In the genomic region with DNA sequence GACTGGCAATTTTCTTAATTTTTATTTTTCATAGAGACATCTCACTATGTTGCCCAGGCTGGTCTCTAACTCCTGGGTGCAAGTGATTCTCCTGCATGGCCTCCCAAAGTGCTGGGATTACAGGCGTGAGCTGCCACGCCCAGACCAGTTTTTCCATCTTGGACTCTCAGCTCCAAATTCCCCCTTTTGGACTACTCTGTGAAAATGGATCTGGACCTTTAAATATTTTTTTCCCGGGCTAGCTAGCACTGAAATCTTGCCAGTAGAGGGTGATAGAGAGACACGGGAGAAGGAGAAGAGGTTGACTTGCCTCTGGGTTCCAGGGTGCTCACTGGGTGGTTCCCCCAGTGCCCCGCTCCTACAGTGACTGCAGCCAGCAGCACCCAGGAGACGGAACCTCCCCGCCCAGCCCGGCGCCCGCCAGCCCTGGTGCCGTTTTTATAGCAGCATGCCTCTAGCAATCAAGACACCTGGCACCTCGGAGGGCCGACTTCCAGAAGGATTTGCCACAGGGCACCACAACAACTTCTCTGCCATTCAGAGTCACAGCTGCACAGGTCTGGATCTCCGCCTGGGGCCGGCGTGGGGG, we compare ENCODE assay signal across 8 cellular contexts. TPM values are rescaled to one million over a fixed set of nuclear protein-coding genes. Genes with fewer than 3 reads are reported as not detected.
DNase-seq lines count a peak whose midpoint lies in the region; ATAC-seq, FAIRE-seq and TF ChIP-seq lines count a peak whose summit lies in the region.

No MANE protein-coding gene starts in this region.

- no peak for TF ChIP-seq POLR2A in esophagus muscularis mucosa (IDR thresholded peaks at IDR 0.05; ENCODE audit: low read depth)
- no peak for TF ChIP-seq POLR2A in thyroid gland (IDR thresholded peaks at IDR 0.05)

- peak; percentile 97 for ATAC-seq in GM19455 (IDR thresholded peaks at IDR 0.05; ENCODE audit: unreplicated experiment)
- peak; percentile 98 for ATAC-seq in HG03520 (IDR thresholded peaks at IDR 0.05; ENCODE audit: unreplicated experiment)
- ATAC-seq in naive thymus-derived CD4-positive, alpha-beta T cell: peak; percentile 98

- H3K27ac ChIP-seq in esophagus muscularis mucosa (replicated peaks in 1 of 4) (peak overlapping the region in 2 of 4 donors; percentile 20 to 31), thyroid gland (peak overlapping the region in 1 of 3 donors; percentile 26)
- no peak overlapping the region for H3K27ac ChIP-seq in naive thymus-derived CD4-positive, alpha-beta T cell (ENCODE audit: low read depth, low read length)

- intact Hi-C loops in activated CD4-positive, alpha-beta memory T cell treated with anti-CD3 and anti-CD28 coated beads for 36 hours (cut with micrococcal nuclease): loop anchor here (2.0 to 5.0 kb wide), 3 partner anchors 33 to 281 kb away; a partner anchor contains a TSS
- intact Hi-C loops in esophagus muscularis mucosa (cut with DNase I) (no loop called here), thyroid gland (cut with DNase I) (no loop called here)
- intact Hi-C loops in naive thymus-derived CD4-positive, alpha-beta T cell (cut with micrococcal nuclease): loop anchor here (1.0 kb wide), 2 partner anchors 10 to 65 kb away; no protein-coding TSS in a partner anchor

- peak overlapping the region; percentile 40 to 59 (median 44) for H3K4me3 ChIP-seq in esophagus muscularis mucosa
- no peak overlapping the region for H3K4me3 ChIP-seq in naive thymus-derived CD4-positive, alpha-beta T cell (ENCODE audit: low read length)
- H3K4me3 ChIP-seq in thyroid gland (replicated peaks in 1 of 3): no peak overlapping the region

- CTCF ChIA-PET in activated CD4-positive, alpha-beta memory T cell treated with anti-CD3 and anti-CD28 coated beads for 36 hours (lab: Charles Lee): interaction anchor here (0.6 to 1.6 kb wide), 20 partner anchors 9 to 1536 kb away, joined by 3 to 7 read pairs (median 3); no protein-coding TSS in a partner anchor
- CTCF ChIA-PET in naive thymus-derived CD4-positive, alpha-beta T cell (lab: Charles Lee): interaction anchor here (0.5 to 0.7 kb wide), 4 partner anchors 47 to 615 kb away, joined by 4 to 6 read pairs (median 4); no protein-coding TSS in a partner anchor

- peak; percentile 97 for TF ChIP-seq CTCF in D721Med (IDR thresholded peaks at IDR 0.05; ENCODE audit: insufficient read depth, missing control alignments)
- peak; percentile 73 to 94 (median 76) for TF ChIP-seq CTCF in esophagus muscularis mucosa (IDR thresholded peaks at IDR 0.05)
- TF ChIP-seq CTCF in thyroid gland (IDR thresholded peaks at IDR 0.05): peak; percentile 67 to 81 (median 76)

- peaks cover 9 to 13% (median 12%) of the 10 kb centered on the region in 4 donors for H3K4me1 ChIP-seq in esophagus muscularis mucosa
- H3K4me1 ChIP-seq in naive thymus-derived CD4-positive, alpha-beta T cell (ENCODE audit: control insufficient read depth in 2 of 2, insufficient read depth in 2 of 2, low read length in 2 of 2): no peaks in the 10 kb centered on the region
- peaks cover 0 to 11% of the 10 kb centered on the region in 2 donors for H3K4me1 ChIP-seq in thyroid gland

- POLR2A ChIA-PET in activated CD4-positive, alpha-beta memory T cell treated with anti-CD3 and anti-CD28 coated beads for 36 hours (lab: Charles Lee): no interaction called here
- POLR2A ChIA-PET in naive thymus-derived CD4-positive, alpha-beta T cell (lab: Charles Lee): no interaction called here

- H3K36me3 ChIP-seq in esophagus muscularis mucosa (no peaks in the 10 kb centered on the region), thyroid gland (no peaks in the 10 kb centered on the region)
- H3K36me3 ChIP-seq in naive thymus-derived CD4-positive, alpha-beta T cell (ENCODE audit: control insufficient read depth in 2 of 3, insufficient read depth in 3 of 3, low read length in 3 of 3): no peaks in the 10 kb centered on the region

- peak; percentile 94 for DNase-seq in D721Med (ENCODE audit: insufficient read length, low spot score)
- peak; percentile 26 for DNase-seq in NCI-H524 treated with DMSO at 0.1 percent for 48 hours (lab: John Stamatoyannopoulos, UW)
- peak; percentile 56 for DNase-seq in activated CD4-positive, alpha-beta memory T cell treated with anti-CD3 and anti-CD28 coated beads for 36 hours
- DNase-seq in esophagus muscularis mucosa (ENCODE audit: extremely low spot score): no peak
- DNase-seq in naive thymus-derived CD4-positive, alpha-beta T cell: peak; percentile 10 to 55 (median 42)
- peak; percentile 79 to 83 for DNase-seq in thyroid gland

- no peaks in the 10 kb centered on the region for H3K4me1 Mint-ChIP-seq in activated CD4-positive, alpha-beta memory T cell treated with anti-CD3 and anti-CD28 coated beads for 36 hours (ENCODE audit: low read depth)
- H3K4me1 Mint-ChIP-seq in naive thymus-derived CD4-positive, alpha-beta T cell: peaks cover 0 to 5% (median 0%) of the 10 kb centered on the region in 7 donors

- H3K27me3 Mint-ChIP-seq in activated CD4-positive, alpha-beta memory T cell treated with anti-CD3 and anti-CD28 coated beads for 36 hours: no peaks in the 10 kb centered on the region
- no peaks in the 10 kb centered on the region for H3K27me3 Mint-ChIP-seq in naive thymus-derived CD4-positive, alpha-beta T cell

- no peaks in the 10 kb centered on the region for H3K36me3 Mint-ChIP-seq in activated CD4-positive, alpha-beta memory T cell treated with anti-CD3 and anti-CD28 coated beads for 36 hours
- H3K36me3 Mint-ChIP-seq in naive thymus-derived CD4-positive, alpha-beta T cell: peaks cover 0 to 5% (median 0%) of the 10 kb centered on the region in 5 donors

- H3K27ac Mint-ChIP-seq in activated CD4-positive, alpha-beta memory T cell treated with anti-CD3 and anti-CD28 coated beads for 36 hours: no peak overlapping the region
- H3K27ac Mint-ChIP-seq in naive thymus-derived CD4-positive, alpha-beta T cell: no peak overlapping the region

- FAIRE-seq in D721Med (lab: Jason Lieb, UNC): no peak

- WGBS in esophagus muscularis mucosa: 10% methylated on average over 12 of the region's 16 CpGs
- WGBS in thyroid gland, 2 donors: 7 to 9% methylated on average over 10 to 16 of the region's 16 CpGs

- H3K27me3 ChIP-seq in esophagus muscularis mucosa: no peaks in the 10 kb centered on the region
- no peaks in the 10 kb centered on the region for H3K27me3 ChIP-seq in naive thymus-derived CD4-positive, alpha-beta T cell (ENCODE audit: control insufficient read depth in 2 of 2, insufficient read depth in 2 of 2, low read length in 2 of 2)
- no peaks in the 10 kb centered on the region for H3K27me3 ChIP-seq in thyroid gland

- no peak for TF ChIP-seq EP300 in esophagus muscularis mucosa (IDR thresholded peaks at IDR 0.05)

- H3K9me3 Mint-ChIP-seq in activated CD4-positive, alpha-beta memory T cell treated with anti-CD3 and anti-CD28 coated beads for 36 hours: peaks cover 14% of the 10 kb centered on the region
- peaks cover 0 to 23% (median 7%) of the 10 kb centered on the region in 11 donors for H3K9me3 Mint-ChIP-seq in naive thymus-derived CD4-positive, alpha-beta T cell

- H3K4me3 Mint-ChIP-seq in activated CD4-positive, alpha-beta memory T cell treated with anti-CD3 and anti-CD28 coated beads for 36 hours: no peak overlapping the region
- H3K4me3 Mint-ChIP-seq in naive thymus-derived CD4-positive, alpha-beta T cell: peak overlapping the region in 2 of 10 donors; percentile 16 to 27

- H3K9me3 ChIP-seq in esophagus muscularis mucosa (peaks cover 0 to 2% (median 0%) of the 10 kb centered on the region in 4 donors), thyroid gland (no peaks in the 10 kb centered on the region)
- no peaks in the 10 kb centered on the region for H3K9me3 ChIP-seq in naive thymus-derived CD4-positive, alpha-beta T cell (ENCODE audit: control insufficient read depth in 2 of 3, low read length in 3 of 3)

RNA-seq across cellular contexts. Expression of a gene that starts 34.7 kb away (rescaled TPM):
- total RNA-seq in activated CD4-positive, alpha-beta memory T cell treated with anti-CD3 and anti-CD28 coated beads for 36 hours: 10 to 100 TPM; 21.5 to 22.5 TPM
- total RNA-seq in esophagus muscularis mucosa: 10 to 100 TPM; 19.4 to 25.5 (median 23.8) TPM
- total RNA-seq in naive thymus-derived CD4-positive, alpha-beta T cell: 10 to 100 TPM in 1 of 5 experiments, 1 to 10 TPM in 4; 3.5 to 14.5 (median 5.3) TPM
- 1 to 10 TPM; 5.2 to 7.0 TPM for polyA plus RNA-seq in naive thymus-derived CD4-positive, alpha-beta T cell
- 10 to 100 TPM; 30.0 to 37.8 (median 32.9) TPM for total RNA-seq in thyroid gland

Comparison
In these comparisons a context has a peak if more than half of its experiments do, and no peak if none do; other contexts are left out.
1. H3K4me3 ChIP-seq: peak in esophagus muscularis mucosa (4 of 4); none in naive thymus-derived CD4-positive, alpha-beta T cell (single experiment) and thyroid gland (0 of 3).
2. intact Hi-C loops: an anchor here in activated CD4-positive, alpha-beta memory T cell treated with anti-CD3 and anti-CD28 coated beads for 36 hours (2.0 to 5.0 kb wide) and naive thymus-derived CD4-positive, alpha-beta T cell (1.0 kb wide); none called in esophagus muscularis mucosa and thyroid gland.
3. Peak in every context shown above with its lines, with median percentiles within 50 percentile points of each other: CTCF ChIP-seq and ATAC-seq.